In genomic region chr2:111493720-111494078, GRCh38 we compare ENCODE assay signal across 8 cellular contexts.
A peak's percentile ranks its signal among the peaks of the same experiment; 100 is the strongest.
DNase-seq lines count a peak whose midpoint lies in the region; ATAC-seq and TF ChIP-seq lines count a peak whose summit lies in the region.
"Not testable (repeated sequence)": the region's sequence is repeated elsewhere in the genome, so short reads cannot be mapped to it uniquely, and the experiment has no call there.

No MANE protein-coding gene starts in this region.

- peak overlapping the region; percentile 53 for H3K27ac Mint-ChIP-seq in CD4-positive, alpha-beta T cell

- DNase-seq in CD4-positive, alpha-beta T cell; colonic mucosa: not testable (repeated sequence)
- DNase-seq in Karpas-422 (peak; percentile 40), kidney tubule cell (ENCODE audit: low spot score) (peak; percentile 13)
- DNase-seq in activated CD8-positive, alpha-beta memory T cell treated with anti-CD3 and anti-CD28 coated beads for 24 hours = peak; percentile 78
- DNase-seq in stimulated activated CD8-positive, alpha-beta memory T cell treated with anti-CD3 and anti-CD28 coated beads, Interleukin-4, amount 100 ng/mL, for 48 hours = peak; percentile 47

- not testable (repeated sequence) for H3K27me3 ChIP-seq in CD4-positive, alpha-beta T cell (ENCODE audit: control insufficient read depth, insufficient read depth, low read length); Karpas-422 (ENCODE audit: low read length); colonic mucosa

- H3K9ac ChIP-seq in Karpas-422 (ENCODE audit: low read length) = peak overlapping the region; percentile 54
- H3K9ac ChIP-seq in colonic mucosa (ENCODE audit: low read depth in 2 of 2, low read length in 2 of 2) = not testable (repeated sequence)

- not testable (repeated sequence) for H3K4me1 ChIP-seq in Karpas-422 (ENCODE audit: low read length); colonic mucosa

- H3K36me3 Mint-ChIP-seq in CD4-positive, alpha-beta T cell (ENCODE audit: low read depth) = not testable (repeated sequence)

- H3K4me3 Mint-ChIP-seq in CD4-positive, alpha-beta T cell = peak overlapping the region; percentile 62

- H3K4me2 ChIP-seq in Karpas-422 (ENCODE audit: low read depth, low read length, poor library complexity, severe bottlenecking) = peak overlapping the region; percentile 67

- H3K36me3 ChIP-seq in Karpas-422 (ENCODE audit: insufficient read depth, low read length); colonic mucosa: not testable (repeated sequence)

- H3K9me3 Mint-ChIP-seq in CD4-positive, alpha-beta T cell = not testable (repeated sequence)

- H3K27me3 Mint-ChIP-seq in CD4-positive, alpha-beta T cell = not testable (repeated sequence)

- not testable (repeated sequence) for H3K27ac ChIP-seq in CD4-positive, alpha-beta T cell (ENCODE audit: low read depth, low read length); Karpas-422 (ENCODE audit: low read length)
- peak overlapping the region; percentile 40 for H3K27ac ChIP-seq in colonic mucosa

- intact Hi-C loops in CD4-positive, alpha-beta T cell (cut with DNase I, micrococcal nuclease); colonic mucosa (cut with DNase I): not testable (repeated sequence)

- H2AFZ ChIP-seq in Karpas-422 (ENCODE audit: low read length) = not testable (repeated sequence)

- not testable (repeated sequence) for H3K9me3 ChIP-seq in CD4-positive, alpha-beta T cell (ENCODE audit: control insufficient read depth, low read length); Karpas-422 (ENCODE audit: low read length); colonic mucosa

- not testable (repeated sequence) for TF ChIP-seq CTCF in CD4-positive, alpha-beta T cell (IDR thresholded peaks at IDR 0.05); colonic mucosa (IDR thresholded peaks at IDR 0.05)

- CTCF ChIA-PET in CD4-positive, alpha-beta T cell (lab: Charles Lee) = not testable (repeated sequence)

- H3K4me3 ChIP-seq in Karpas-422 (ENCODE audit: low read length) = peak overlapping the region; percentile 59
- not testable (repeated sequence) for H3K4me3 ChIP-seq in colonic mucosa

- peak; percentile 59 for ATAC-seq in CD4-positive, alpha-beta T cell (ENCODE audit: poor library complexity)
- ATAC-seq in GM19452 (IDR thresholded peaks at IDR 0.05; ENCODE audit: unreplicated experiment) = peak; percentile 60
- ATAC-seq in HG02973 (IDR thresholded peaks at IDR 0.05; ENCODE audit: unreplicated experiment) = peak; percentile 79

- not testable (repeated sequence) for H4K20me1 ChIP-seq in Karpas-422 (ENCODE audit: insufficient read depth, low read depth, low read length)

- not testable (repeated sequence) for H3K79me2 ChIP-seq in Karpas-422 (ENCODE audit: low read length)

- POLR2A ChIA-PET in CD4-positive, alpha-beta T cell (lab: Charles Lee) = not testable (repeated sequence)

- not testable (repeated sequence) for H3K9me2 ChIP-seq in Karpas-422 (replicated peaks; ENCODE audit: insufficient read depth, low read length)

- H3K4me1 Mint-ChIP-seq in CD4-positive, alpha-beta T cell (ENCODE audit: low read depth) = not testable (repeated sequence)
